Comparison of ENCODE assay signal across 1 cellular context in genomic region chr3:50121416-50122032, GRCh38.
TF ChIP-seq lines count a peak whose summit lies in the region.

No MANE protein-coding gene starts in this region.

TF ChIP-seq in WTC11, 78 proteins besides CTCF, POLR2A, EP300 and RAD21 (continued from another document):
- TF ChIP-seq EMX1 (CRISPR knock-in tag; IDR thresholded peaks at IDR 0.05), result 0 out of 2 replicates have a peak, but pooled peaks have one; percentile 63
